ENCODE assay signal across 20 cellular contexts in the genomic region with DNA sequence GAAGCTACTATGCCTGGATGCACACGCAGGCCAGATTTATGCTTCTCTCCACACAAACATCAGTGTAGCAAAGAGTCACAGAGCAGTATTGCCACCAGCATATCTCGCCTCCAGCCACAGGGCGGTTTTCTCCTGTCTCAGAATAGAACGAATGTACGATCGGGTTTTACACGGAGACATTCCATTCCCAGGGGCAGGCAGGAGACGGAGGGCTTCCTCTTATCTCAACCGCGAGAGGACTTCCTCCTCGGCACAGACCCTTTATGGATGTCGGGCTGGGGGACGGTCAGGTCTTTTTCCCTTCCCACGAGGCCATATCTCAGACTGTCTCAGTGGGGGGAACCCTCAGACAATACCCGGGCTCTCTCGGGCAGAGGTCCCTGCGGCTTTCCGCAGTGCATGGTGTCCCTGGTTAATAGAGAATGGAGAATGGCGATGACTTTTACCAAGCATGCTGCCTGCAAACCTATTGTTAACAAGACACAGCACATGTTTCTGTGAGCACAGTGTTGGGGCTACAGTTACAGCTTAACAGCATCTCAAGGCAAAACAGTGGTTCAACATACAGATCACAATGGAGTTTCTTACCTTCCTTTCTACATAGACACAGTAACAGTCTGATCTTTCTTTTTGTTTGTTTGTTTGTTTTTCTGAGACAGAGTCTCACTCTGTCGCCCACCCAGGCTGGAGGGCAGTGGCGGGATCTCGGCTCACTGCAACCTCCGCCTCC.
DNase-seq lines count a peak whose midpoint lies in the region; ATAC-seq and TF ChIP-seq lines count a peak whose summit lies in the region.
"Had no signal": no experiment of that assay in that cellular context is flagged by ENCODE, and none has a peak within 500 bp of the region (broad histone marks: within the 10 kb centered on the region; RNA-seq: fewer than 3 reads in every experiment).

No MANE protein-coding gene starts in this region.

- no peak overlapping the region for H3K4me3 ChIP-seq in NB4 (ENCODE audit: low read depth, low read length)
- H3K4me3 ChIP-seq: esophagus muscularis mucosa, GM23338, prostate gland, thoracic aorta, vagina had no signal

- no peak for TF ChIP-seq CTCF in NB4 (IDR thresholded peaks at IDR 0.05; ENCODE audit: low read depth, low read length)

- peak; percentile 37 for DNase-seq in CD1c-positive myeloid dendritic cell (ENCODE audit: extremely low spot score)
- peak; percentile 82 for DNase-seq in NB4 (ENCODE audit: low read depth)
- peak; percentile 57 for DNase-seq in left kidney (ENCODE audit: low read depth, low spot score)
- DNase-seq in pons (ENCODE audit: low spot score): peak; percentile 32
- no peak for DNase-seq in activated T-cell treated with anti-CD3 and anti-CD28 coated beads for 4 hours
- no peak for DNase-seq in NCI-H526 (lab: John Stamatoyannopoulos, UW)
- DNase-seq: activated CD4-positive, alpha-beta T cell treated with anti-CD3 and anti-CD28 coated beads, Interleukin-2, amount 50 U/mL, for 1 hour; Caco-2; DMS79 treated with DMSO at 0.1 percent for 48 hours; effector memory CD4-positive, alpha-beta T cell; NK-92 treated with Interleukin-12 subunit alpha and Interleukin-12 subunit beta, amount 100 ng/mL, for 24 hours; T-helper 1 cell had no signal

- no peak for TF ChIP-seq POLR2A in NB4 (IDR thresholded peaks at IDR 0.05; ENCODE audit: extremely low read depth, insufficient read length)

- no peak for ATAC-seq in GM18867 (IDR thresholded peaks at IDR 0.05; ENCODE audit: unreplicated experiment)
- ATAC-seq: activated T-helper 17 cell treated with anti-CD3 and anti-CD28 coated beads, Interleukin-2, amount 50 U/mL, for 72 hours; GM23338; stimulated activated effector memory CD8-positive, alpha-beta T cell treated with anti-CD3 and anti-CD28 coated beads, Interleukin-12 subunit alpha, Interleukin-12 subunit beta, amount 100 ng/mL, for 72 hours had no signal

Comparison
In these comparisons a context has a peak if more than half of its experiments do, and no peak if none do; other contexts are left out.
1. DNase-seq: peak in CD1c-positive myeloid dendritic cell (single experiment), NB4 (single experiment), left kidney (single experiment) and pons (single experiment); none in activated T-cell treated with anti-CD3 and anti-CD28 coated beads for 4 hours (single experiment) and NCI-H526 (0 of 2).